ENCODE assay signal across 1 cellular context in genomic region chr6:16130437-16130891, GRCh38.
TF ChIP-seq lines count a peak whose summit lies in the region.

No MANE protein-coding gene starts in this region.

TF ChIP-seq in K562, 482 proteins besides CTCF, POLR2A, EP300 and RAD21 (continued from another document and continues in another):
- no peak for TF ChIP-seq ZBTB40 (IDR thresholded peaks at IDR 0.05)
- no peak for TF ChIP-seq ZBTB40 (CRISPR knock-in tag; IDR thresholded peaks at IDR 0.05)
- no peak for TF ChIP-seq SIN3A (IDR thresholded peaks at IDR 0.05; ENCODE audit: borderline replicate concordance in 2 of 2, control insufficient read depth in 1 of 2, low read depth in 2 of 2, low read length in 2 of 2)
- TF ChIP-seq TCF7 (IDR thresholded peaks at IDR 0.05; ENCODE audit: borderline replicate concordance): no peak
- no peak for TF ChIP-seq POLR2G (IDR thresholded peaks at IDR 0.05; ENCODE audit: low read depth, low read length)
- TF ChIP-seq KAT2B (IDR thresholded peaks at IDR 0.05; ENCODE audit: low read depth, low read length): no peak
- no peak for TF ChIP-seq RREB1 (CRISPR knock-in tag; IDR thresholded peaks at IDR 0.05)
- peak in 1 of 2 experiments; percentile 24; a peak in 1 of 4 replicates for TF ChIP-seq TEAD1 (CRISPR knock-in tag; IDR thresholded peaks at IDR 0.05)
- TF ChIP-seq SNIP1 (IDR thresholded peaks at IDR 0.05; ENCODE audit: low read depth): no peak
- no peak for TF ChIP-seq KLF16 (IDR thresholded peaks at IDR 0.05)
- TF ChIP-seq BDP1 (IDR thresholded peaks at IDR 0.05; ENCODE audit: insufficient read depth, insufficient read length): no peak
- no peak for TF ChIP-seq CEBPG (CRISPR knock-in tag; IDR thresholded peaks at IDR 0.05)
- TF ChIP-seq CEBPG (tag; conservative IDR thresholded peaks at IDR 0.05 in 1 of 2, IDR thresholded peaks at IDR 0.05 in 1 of 2): no peak
- no peak for TF ChIP-seq ZNF239 (CRISPR knock-in tag; IDR thresholded peaks at IDR 0.05)
- TF ChIP-seq POU5F1 (IDR thresholded peaks at IDR 0.05; ENCODE audit: borderline replicate concordance, low read depth, low read length, partially characterized antibody): no peak
- TF ChIP-seq XRCC3 (IDR thresholded peaks at IDR 0.05): no peak
- TF ChIP-seq EWSR1 (IDR thresholded peaks at IDR 0.05; ENCODE audit: borderline replicate concordance, low read depth, partially characterized antibody): no peak
- no peak for TF ChIP-seq PCBP2 (IDR thresholded peaks at IDR 0.05; ENCODE audit: low read depth, low read length, poor library complexity, severe bottlenecking)
- no peak for TF ChIP-seq CAMTA2 (CRISPR knock-in tag; conservative IDR thresholded peaks at IDR 0.05)
- no peak for TF ChIP-seq USF2 (CRISPR knock-in tag; IDR thresholded peaks at IDR 0.05)
- no peak for TF ChIP-seq NKRF (IDR thresholded peaks at IDR 0.05; ENCODE audit: borderline replicate concordance)
- no peak for TF ChIP-seq DACH1 (IDR thresholded peaks at IDR 0.05; ENCODE audit: partially characterized antibody)
- no peak for TF ChIP-seq BMI1 (IDR thresholded peaks at IDR 0.05; ENCODE audit: low read length)
- no peak for TF ChIP-seq JUNB (CRISPR knock-in tag; conservative IDR thresholded peaks at IDR 0.05)
- TF ChIP-seq FOXA1 (IDR thresholded peaks at IDR 0.05; ENCODE audit: borderline replicate concordance): no peak
- TF ChIP-seq CHD1 (IDR thresholded peaks at IDR 0.05; ENCODE audit: low read length): peak; percentile 59
- no peak for TF ChIP-seq TEAD4 (IDR thresholded peaks at IDR 0.05; ENCODE audit: low read length)
- no peak for TF ChIP-seq TEAD4 (CRISPR knock-in tag; IDR thresholded peaks at IDR 0.05; ENCODE audit: borderline replicate concordance)
- TF ChIP-seq HNRNPUL1 (IDR thresholded peaks at IDR 0.05; ENCODE audit: low read length): no peak
- no peak for TF ChIP-seq ZNF395 (CRISPR knock-in tag; IDR thresholded peaks at IDR 0.05)
- TF ChIP-seq ARID3B (CRISPR knock-in tag; IDR thresholded peaks at IDR 0.05; ENCODE audit: borderline replicate concordance): no peak
- no peak for TF ChIP-seq STAT5B (CRISPR knock-in tag; IDR thresholded peaks at IDR 0.05)
- TF ChIP-seq TEAD2 (tag; IDR thresholded peaks at IDR 0.05): no peak
- TF ChIP-seq CEBPZ (IDR thresholded peaks at IDR 0.05; ENCODE audit: borderline replicate concordance, low read depth, low read length): no peak
- TF ChIP-seq CHCHD3 (CRISPR knock-in tag; IDR thresholded peaks at IDR 0.05): no peak
